Comparison of ENCODE assay signal across 14 cellular contexts in the genomic region with DNA sequence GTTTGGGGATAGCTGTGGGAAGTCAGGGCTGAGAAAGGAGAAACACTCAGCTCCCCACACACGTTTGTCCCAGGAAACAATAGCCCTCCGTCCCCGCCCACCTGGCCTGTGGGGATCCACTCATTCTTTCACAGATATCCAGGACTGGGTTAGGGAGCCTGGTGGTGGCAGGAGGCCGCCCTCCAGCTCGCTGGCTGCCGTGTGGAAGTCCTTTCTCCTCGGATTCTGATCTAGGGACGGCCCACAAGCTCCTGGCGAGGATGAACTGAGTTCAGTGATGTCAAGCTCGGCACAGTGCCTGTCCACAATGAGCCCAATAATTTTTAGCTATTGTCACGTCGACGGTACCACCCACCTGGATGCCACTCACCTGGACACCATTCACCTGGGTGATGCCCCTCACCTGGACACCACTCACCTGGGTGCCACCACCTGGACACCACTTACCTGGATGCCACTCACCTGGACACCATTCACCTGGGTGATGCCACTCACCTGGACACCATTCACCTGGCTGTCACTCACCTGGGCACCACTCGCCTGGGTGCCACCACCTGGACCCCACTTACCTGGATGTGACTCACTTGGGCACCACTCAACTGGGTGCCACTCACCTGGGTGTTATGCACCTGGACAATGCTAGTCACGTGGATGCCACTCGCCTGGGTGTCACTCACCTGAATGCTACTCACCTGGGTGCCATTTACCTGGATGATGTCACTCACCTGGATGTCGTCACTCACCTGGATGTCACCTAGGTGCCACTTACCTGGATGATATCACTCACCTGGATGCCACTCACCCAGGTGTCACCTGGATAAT.
"Had no signal": no experiment of that assay in that cellular context is flagged by ENCODE, and none has a peak within 500 bp of the region (broad histone marks: within the 10 kb centered on the region; RNA-seq: fewer than 3 reads in every experiment).

No MANE protein-coding gene starts in this region.

- H2AFZ ChIP-seq: hepatocyte had no signal

- H3K27ac ChIP-seq: breast epithelium, hepatocyte had no signal

- DNase-seq: activated CD4-positive, CD25-positive, alpha-beta regulatory T cell treated with anti-CD3 and anti-CD28 coated beads, Interleukin-2, amount 50 U/mL, for 72 hours; activated gamma-delta T cell; effector CD8-positive, alpha-beta T cell; foreskin fibroblast; left cardiac atrium; natural killer cell; nucleus accumbens; retina; stimulated activated CD4-positive, alpha-beta T cell treated with anti-CD3 and anti-CD28 coated beads, Interleukin-2, amount 100 ng/mL, for 24 hours had no signal

- H3K4me3 ChIP-seq: breast epithelium, hepatocyte had no signal

- H3K4me1 ChIP-seq: breast epithelium had no signal

- H3K9me3 ChIP-seq: breast epithelium had no signal

- FAIRE-seq: astrocyte, endothelial cell of umbilical vein, islet of Langerhans had no signal

- H3K27me3 ChIP-seq: hepatocyte had no signal

- H3K4me2 ChIP-seq: hepatocyte had no signal

- H3K36me3 ChIP-seq: breast epithelium had no signal
